ENCODE assay signal across 9 cellular contexts in the genomic region with DNA sequence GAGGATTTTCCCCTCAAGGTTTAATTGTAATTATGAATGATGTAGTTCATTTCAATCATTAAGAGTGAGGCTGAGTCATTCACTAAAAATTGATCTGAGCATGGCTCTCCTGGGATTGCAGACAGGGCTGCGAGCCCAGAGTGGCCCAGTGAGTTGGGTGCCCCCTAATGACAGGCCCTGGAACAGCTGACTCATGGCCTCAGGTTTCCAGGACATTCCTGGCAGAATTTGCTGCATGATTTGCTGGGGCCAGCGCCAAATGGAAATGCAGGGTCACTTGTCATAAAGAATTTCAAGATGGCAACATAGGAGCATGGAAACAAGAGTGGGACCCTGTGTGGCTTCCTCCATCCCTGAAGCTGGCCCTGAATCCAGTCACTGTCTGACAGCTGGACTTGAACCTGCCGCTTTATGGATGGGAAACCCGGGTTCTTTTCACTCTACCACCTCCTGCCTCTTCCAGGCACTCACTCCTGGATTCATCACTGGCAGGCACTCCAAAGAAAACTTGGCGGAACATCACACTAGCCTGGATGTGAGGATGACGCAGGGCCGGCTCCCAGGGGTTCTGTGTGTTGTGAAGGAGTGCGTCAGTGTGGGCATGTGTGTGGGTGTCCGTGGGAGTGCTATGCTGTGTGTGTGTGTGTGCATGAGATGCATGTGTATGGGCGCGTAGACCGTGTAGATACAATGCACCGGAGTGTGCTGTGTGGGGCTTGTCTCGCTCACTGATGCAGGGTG. TPM values are rescaled to one million over a fixed set of nuclear protein-coding genes. Genes with fewer than 3 reads are reported as not detected.
A peak's percentile ranks its signal among the peaks of the same experiment; 100 is the strongest.
DNase-seq lines count a peak whose midpoint lies in the region; ATAC-seq, FAIRE-seq and TF ChIP-seq lines count a peak whose summit lies in the region.
"Had no signal": no experiment of that assay in that cellular context is flagged by ENCODE, and none has a peak within 500 bp of the region (broad histone marks: within the 10 kb centered on the region; RNA-seq: fewer than 3 reads in every experiment).

No MANE protein-coding gene starts in this region.

- H3K27me3 Mint-ChIP-seq in activated CD4-positive, alpha-beta T cell treated with anti-CD3 and anti-CD28 coated beads, Interleukin-2, amount 10 ng/mL, durations not matched to agents 24 days and 14 days: no peaks in the 10 kb centered on the region

- no peaks in the 10 kb centered on the region for H3K27me3 ChIP-seq in GM12878 (replicated peaks in 1 of 2; ENCODE audit: control insufficient read depth in 2 of 2, insufficient read depth in 2 of 2, low read length in 1 of 2)

- POLR2A ChIA-PET in GM12878 (lab: Charles Lee): no interaction called here

- no peaks in the 10 kb centered on the region for H3K4me1 Mint-ChIP-seq in activated CD4-positive, alpha-beta T cell treated with anti-CD3 and anti-CD28 coated beads, Interleukin-2, amount 10 ng/mL, durations not matched to agents 24 days and 14 days

- peaks cover 4% of the 10 kb centered on the region for H3K36me3 Mint-ChIP-seq in activated CD4-positive, alpha-beta T cell treated with anti-CD3 and anti-CD28 coated beads, Interleukin-2, amount 10 ng/mL, durations not matched to agents 24 days and 14 days (ENCODE audit: low read depth)
- H3K36me3 Mint-ChIP-seq: activated naive CD4-positive, alpha-beta T cell treated with anti-CD3 and anti-CD28 coated beads, Interleukin-2, amount 50 U/mL, for 72 hours had no signal

- TF ChIP-seq RAD21 in GM12878 (IDR thresholded peaks at IDR 0.05; ENCODE audit: insufficient read depth, low read depth, low read length): peak; percentile 29; the same call in 1 of the 2 replicates

- H3K4me3 ChIP-seq in NB4 (ENCODE audit: low read depth, low read length) (no peak overlapping the region), GM12878 (no peak overlapping the region)

- TF ChIP-seq CTCF in NB4 (IDR thresholded peaks at IDR 0.05; ENCODE audit: low read depth, low read length) (peak; percentile 96), GM12878 (IDR thresholded peaks at IDR 0.05 in 2 of 3, conservative IDR thresholded peaks at IDR 0.05 in 1 of 3; ENCODE audit: control insufficient read depth in 2 of 3, extremely low read depth in 1 of 3, insufficient read depth in 1 of 3, low read depth in 3 of 3, low read length in 3 of 3) (peak; percentile 44 to 60 (median 54))

- H4K20me1 ChIP-seq in GM12878 (ENCODE audit: control insufficient read depth, insufficient read depth): no peaks in the 10 kb centered on the region

- FAIRE-seq in GM12878 (lab: Jason Lieb, UNC): no peak

- H3K4me3 Mint-ChIP-seq in activated CD4-positive, alpha-beta T cell treated with anti-CD3 and anti-CD28 coated beads, Interleukin-2, amount 10 ng/mL, durations not matched to agents 24 days and 14 days: no peak overlapping the region

- ATAC-seq in GM12878 (peak; percentile 66), left lobe of liver (peak; percentile 95), GM18858 (IDR thresholded peaks at IDR 0.05; ENCODE audit: unreplicated experiment) (no peak)

- RAD21 ChIA-PET in GM12878 (lab: Charles Lee; ENCODE audit: unreplicated experiment): no interaction called here

- H3K4me1 ChIP-seq in GM12878 (ENCODE audit: control insufficient read depth, insufficient read depth, low read length): no peaks in the 10 kb centered on the region

- BruUV-seq in GM12878 (replicated peaks; lab: Mats Ljungman, UMichigan): no TSS peak

- SMC1A ChIA-PET in GM12878 (lab: Charles Lee; ENCODE audit: uncharacterized antibody, unreplicated experiment): no interaction called here

- in situ Hi-C loops in GM12878 (cut with MboI): no loop called here

- no peaks in the 10 kb centered on the region for H3K36me3 ChIP-seq in GM12878 (ENCODE audit: control insufficient read depth in 2 of 2, insufficient read depth in 2 of 2, low read length in 1 of 2)

- intact Hi-C loops in activated CD4-positive, alpha-beta T cell treated with anti-CD3 and anti-CD28 coated beads, Interleukin-2, amount 10 ng/mL, durations not matched to agents 24 days and 14 days (cut with micrococcal nuclease): no loop called here
- intact Hi-C loops in GM12878 (cut with micrococcal nuclease; ENCODE audit: unreplicated experiment): no loop called here

- DNase-seq in activated CD4-positive, alpha-beta T cell treated with anti-CD3 and anti-CD28 coated beads, Interleukin-2, amount 10 ng/mL, durations not matched to agents 24 days and 14 days: peak; percentile 67
- DNase-seq in activated CD4-positive, alpha-beta T cell treated with anti-CD3 and anti-CD28 coated beads, Interleukin-2, amount 50 U/mL, for 1 hour: no peak
- DNase-seq in NB4 (ENCODE audit: low read depth) (peak; percentile 78), GM12878 (ENCODE audit: low read depth, low spot score) (no peak), left lobe of liver (ENCODE audit: low spot score) (peak; percentile 69), T-helper 1 cell (no peak), T-helper 9 cell (no peak)

- H3K9me3 ChIP-seq in GM12878 (replicated peaks; ENCODE audit: control insufficient read depth, insufficient read depth, low read length): no peaks in the 10 kb centered on the region

- no peaks in the 10 kb centered on the region for H3K9me3 Mint-ChIP-seq in activated CD4-positive, alpha-beta T cell treated with anti-CD3 and anti-CD28 coated beads, Interleukin-2, amount 10 ng/mL, durations not matched to agents 24 days and 14 days
- H3K9me3 Mint-ChIP-seq: activated naive CD4-positive, alpha-beta T cell treated with anti-CD3 and anti-CD28 coated beads, Interleukin-2, amount 50 U/mL, for 72 hours had no signal

- TF ChIP-seq POLR2A in NB4 (IDR thresholded peaks at IDR 0.05; ENCODE audit: extremely low read depth, insufficient read length): no peak
- TF ChIP-seq POLR2A in GM12878 (IDR thresholded peaks at IDR 0.05; ENCODE audit: low read depth, low read length): no peak

- H3K27ac Mint-ChIP-seq in activated CD4-positive, alpha-beta T cell treated with anti-CD3 and anti-CD28 coated beads, Interleukin-2, amount 10 ng/mL, durations not matched to agents 24 days and 14 days: no peak overlapping the region
- H3K27ac Mint-ChIP-seq: activated naive CD4-positive, alpha-beta T cell treated with anti-CD3 and anti-CD28 coated beads, Interleukin-2, amount 50 U/mL, for 72 hours had no signal

- H2AFZ ChIP-seq in GM12878 (ENCODE audit: control insufficient read depth, low read depth, low read length): no peak overlapping the region

- WGBS in GM12878 (ENCODE audit: insufficient coverage, insufficient replicate concordance, low lambda C conversion rate, missing lambda C conversion rate): 57% methylated on average over 14 of the region's 14 CpGs

- no peak for TF ChIP-seq EP300 in GM12878 (IDR thresholded peaks at IDR 0.05; ENCODE audit: borderline replicate concordance in 1 of 2, control insufficient read depth in 1 of 2, low read depth in 2 of 2, low read length in 2 of 2)

- H3K9ac ChIP-seq in GM12878 (ENCODE audit: control insufficient read depth, insufficient read depth, low read length): no peak overlapping the region

- no peaks in the 10 kb centered on the region for H3K79me2 ChIP-seq in GM12878 (ENCODE audit: control insufficient read depth, insufficient read depth, low read length)

- CTCF ChIA-PET in GM12878 (lab: Yijun Ruan, JAX): no interaction called here

- H3K4me2 ChIP-seq in GM12878 (ENCODE audit: control insufficient read depth, insufficient read depth): no peak overlapping the region

- H3K27ac ChIP-seq in GM12878 (ENCODE audit: control insufficient read depth, insufficient read depth): no peak overlapping the region

TF ChIP-seq in GM12878, 131 proteins besides CTCF, POLR2A, EP300 and RAD21:
- TF ChIP-seq PAX5 (IDR thresholded peaks at IDR 0.05; ENCODE audit: borderline replicate concordance, low read depth, low read length): no peak
- TF ChIP-seq, protein P1, sequence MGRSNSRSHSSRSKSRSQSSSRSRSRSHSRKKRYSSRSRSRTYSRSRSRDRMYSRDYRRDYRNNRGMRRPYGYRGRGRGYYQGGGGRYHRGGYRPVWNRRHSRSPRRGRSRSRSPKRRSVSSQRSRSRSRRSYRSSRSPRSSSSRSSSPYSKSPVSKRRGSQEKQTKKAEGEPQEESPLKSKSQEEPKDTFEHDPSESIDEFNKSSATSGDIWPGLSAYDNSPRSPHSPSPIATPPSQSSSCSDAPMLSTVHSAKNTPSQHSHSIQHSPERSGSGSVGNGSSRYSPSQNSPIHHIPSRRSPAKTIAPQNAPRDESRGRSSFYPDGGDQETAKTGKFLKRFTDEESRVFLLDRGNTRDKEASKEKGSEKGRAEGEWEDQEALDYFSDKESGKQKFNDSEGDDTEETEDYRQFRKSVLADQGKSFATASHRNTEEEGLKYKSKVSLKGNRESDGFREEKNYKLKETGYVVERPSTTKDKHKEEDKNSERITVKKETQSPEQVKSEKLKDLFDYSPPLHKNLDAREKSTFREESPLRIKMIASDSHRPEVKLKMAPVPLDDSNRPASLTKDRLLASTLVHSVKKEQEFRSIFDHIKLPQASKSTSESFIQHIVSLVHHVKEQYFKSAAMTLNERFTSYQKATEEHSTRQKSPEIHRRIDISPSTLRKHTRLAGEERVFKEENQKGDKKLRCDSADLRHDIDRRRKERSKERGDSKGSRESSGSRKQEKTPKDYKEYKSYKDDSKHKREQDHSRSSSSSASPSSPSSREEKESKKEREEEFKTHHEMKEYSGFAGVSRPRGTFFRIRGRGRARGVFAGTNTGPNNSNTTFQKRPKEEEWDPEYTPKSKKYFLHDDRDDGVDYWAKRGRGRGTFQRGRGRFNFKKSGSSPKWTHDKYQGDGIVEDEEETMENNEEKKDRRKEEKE (IDR thresholded peaks at IDR 0.05): no peak

RNA-seq across cellular contexts. Expression of gene OTOF, which starts 15.2 kb away (rescaled TPM):
- total RNA-seq in activated CD4-positive, alpha-beta T cell treated with anti-CD3 and anti-CD28 coated beads, Interleukin-2, amount 10 ng/mL, durations not matched to agents 24 days and 14 days: 6.8 and 7.2 TPM in 2 replicates
- total RNA-seq in GM12878 (2013; cell fraction: nucleolus; rRNA removed): not detected in 2 replicates
- total RNA-seq in GM12878 (2014; rRNA removed): under 0.01 and 0.05 TPM in 2 replicates
- total RNA-seq in GM12878 (2014; rRNA removed; fragmentation: Illumina TruSeq; extraction: Trizol): not detected in 2 replicates
- 0.29 TPM in 1 of 2 replicates, not detected in the other for total RNA-seq in GM12878 (2021)
- 0.16 TPM for polyA plus RNA-seq in GM12878 (2011; ENCODE audit: low read depth)
- 0.03 and 0.07 TPM in 2 replicates for polyA plus RNA-seq in GM12878 (2011; rRNA removed)
- 0.03 and 0.04 TPM in 2 replicates for polyA plus RNA-seq in GM12878 (2011; cell fraction: cytosol; rRNA removed)
- 0.18 and 0.27 TPM in 2 replicates for polyA plus RNA-seq in GM12878 (2011; cell fraction: nucleus; rRNA removed)
- 0.34 and 0.42 TPM in 2 replicates for polyA plus RNA-seq in GM12878 (2012)
- 0.07 TPM in 1 of 2 replicates, not detected in the other for polyA plus RNA-seq in GM12878 (2014; fragmentation: Illumina TruSeq; extraction: Trizol)
- not detected for polyA plus RNA-seq in GM12878 (2014; fragmentation: Nextera tagmentation; extraction: Ambion mirVana)
- polyA plus RNA-seq in GM12878 (2014; rRNA removed): 0.14 and 0.31 TPM in 2 replicates
- polyA plus RNA-seq in GM12878 (2016; fragmentation: Nextera tagmentation; extraction: Ambion mirVana): not detected
- polyA minus RNA-seq in GM12878 (2011; rRNA and poly(A)+ RNA removed): 0.10 TPM in 1 of 2 replicates, not detected in the other
- polyA minus RNA-seq in GM12878 (2011; cell fraction: cytosol; rRNA and poly(A)+ RNA removed): not detected in 2 replicates
- polyA minus RNA-seq in GM12878 (2011; cell fraction: nucleus; rRNA and poly(A)+ RNA removed): 0.10 TPM in 1 of 2 replicates, not detected in the other
- total RNA-seq in left lobe of liver: 0.05 TPM

Comparison
In these comparisons a context has a peak if more than half of its experiments do, and no peak if none do; other contexts are left out.
1. DNase-seq: peak in activated CD4-positive, alpha-beta T cell treated with anti-CD3 and anti-CD28 coated beads, Interleukin-2, amount 10 ng/mL, durations not matched to agents 24 days and 14 days (single experiment), NB4 (single experiment) and left lobe of liver (single experiment); none in activated CD4-positive, alpha-beta T cell treated with anti-CD3 and anti-CD28 coated beads, Interleukin-2, amount 50 U/mL, for 1 hour (single experiment), GM12878 (single experiment), T-helper 1 cell (0 of 5) and T-helper 9 cell (single experiment).